In genomic region chr5:75681125-75681830, GRCh38 we compare ENCODE assay signal across 8 cellular contexts. TPM values are rescaled to one million over a fixed set of nuclear protein-coding genes. Genes with fewer than 3 reads are reported as not detected.
DNase-seq lines count a peak whose midpoint lies in the region; ATAC-seq, FAIRE-seq and TF ChIP-seq lines count a peak whose summit lies in the region.

No MANE protein-coding gene starts in this region.

- 45 to 67% (median 57%) methylated on average over 2 of the region's 2 CpGs for WGBS in heart left ventricle, 4 donors

- peak; percentile 65 to 85 (median 76) for TF ChIP-seq CTCF in heart left ventricle (IDR thresholded peaks at IDR 0.05)
- TF ChIP-seq CTCF in brain microvascular endothelial cell (IDR thresholded peaks at IDR 0.05; ENCODE audit: low read depth, low read length, missing control alignments), result peak; percentile 27
- peak; percentile 81 for TF ChIP-seq CTCF in lower lobe of right lung (IDR thresholded peaks at IDR 0.05)

- no peak for DNase-seq in heart left ventricle
- DNase-seq in cardiac septum (ENCODE audit: low spot score), result no peak
- DNase-seq in NCI-H2227 treated with DMSO at 0.1 percent for 48 hours (lab: John Stamatoyannopoulos, UW), result peak; percentile 39
- DNase-seq in brain microvascular endothelial cell, result no peak
- no peak for DNase-seq in lower lobe of right lung
- no peak for DNase-seq in ureter (ENCODE audit: low spot score)
- no peak for DNase-seq in urothelium cell line (ENCODE audit: low spot score)

- no peak for FAIRE-seq in urothelium cell line (lab: Jason Lieb, UNC)

- H3K27ac ChIP-seq in heart left ventricle (no peak overlapping the region), brain microvascular endothelial cell (peak overlapping the region; percentile 2), lower lobe of right lung (no peak overlapping the region)

- peaks cover 0 to 6% (median 0%) of the 10 kb centered on the region in 12 donors for H3K4me1 ChIP-seq in heart left ventricle
- no peaks in the 10 kb centered on the region for H3K4me1 ChIP-seq in lower lobe of right lung

- H3K9me3 ChIP-seq in heart left ventricle (no peaks in the 10 kb centered on the region), lower lobe of right lung (no peaks in the 10 kb centered on the region)

- in situ Hi-C loops in brain microvascular endothelial cell (cut with HindIII; ENCODE audit: low pct_ligation_motif_present, low sequenced_read_pairs), result no loop called here

- H3K36me3 ChIP-seq in heart left ventricle (peaks cover 0 to 46% (median 25%) of the 10 kb centered on the region in 9 donors), brain microvascular endothelial cell (replicated peaks) (peaks cover 5% of the 10 kb centered on the region), lower lobe of right lung (peaks cover 15% of the 10 kb centered on the region)

- no peak for ATAC-seq in heart left ventricle
- peak in 1 of 2 donors; percentile 69 for ATAC-seq in lower lobe of right lung
- no peak for ATAC-seq in GM19395 (IDR thresholded peaks at IDR 0.05; ENCODE audit: unreplicated experiment)

- peak overlapping the region in 2 of 12 donors; percentile 24 to 25 for H3K4me3 ChIP-seq in heart left ventricle
- H3K4me3 ChIP-seq in brain microvascular endothelial cell (ENCODE audit: low read depth, low read length), result no peak overlapping the region
- H3K4me3 ChIP-seq in lower lobe of right lung, result no peak overlapping the region

- H3K27me3 ChIP-seq in heart left ventricle (no peaks in the 10 kb centered on the region), brain microvascular endothelial cell (replicated peaks) (no peaks in the 10 kb centered on the region), lower lobe of right lung (ENCODE audit: low read depth) (no peaks in the 10 kb centered on the region)

- intact Hi-C loops in heart left ventricle (cut with DNase I), result loop anchor here in 7 of 10 donors (1.0 to 10.0 kb wide), 8 partner anchors 97 to 629 kb away; partner anchors contain the start of genes ANKRD31 (in 5 of the 7), HMGCR (in 3 of the 7), CERT1 (in 2 of the 7) and POLK (in 2 of the 7)
- intact Hi-C loops in cardiac septum (cut with DNase I), result no loop called here
- intact Hi-C loops in lower lobe of right lung (cut with DNase I), result no loop called here

- no peak for TF ChIP-seq POLR2A in heart left ventricle (IDR thresholded peaks at IDR 0.05)

RNA-seq across cellular contexts. Expression of gene POC5, which starts 36.0 kb away (rescaled TPM):
- total RNA-seq in heart left ventricle, result 1 to 10 TPM; 3.4 to 6.7 (median 4.8) TPM
- 1 to 10 TPM; 3.5 to 5.4 TPM for polyA plus RNA-seq in heart left ventricle
- 3.8 TPM for total RNA-seq in cardiac septum
- total RNA-seq in lower lobe of right lung, result 10.7 TPM
- 15.1 TPM for total RNA-seq in ureter

Comparison
In these comparisons a context has a peak if more than half of its experiments do, and no peak if none do; other contexts are left out.
1. intact Hi-C loops: an anchor here in heart left ventricle (1.0 to 10.0 kb wide); none called in cardiac septum and lower lobe of right lung.
2. CTCF ChIP-seq: peak in every context shown above with its lines; median percentile 81 in lower lobe of right lung; 76 in heart left ventricle; 27 in brain microvascular endothelial cell.